Comparison of ENCODE assay signal across 8 cellular contexts in genomic region chr10:43265799-43266721, GRCh38. TPM values are rescaled to one million over a fixed set of nuclear protein-coding genes. Genes with fewer than 3 reads are reported as not detected.
DNase-seq lines count a peak whose midpoint lies in the region; ATAC-seq lines count a peak whose summit lies in the region.

No MANE protein-coding gene starts in this region.

- no peaks in the 10 kb centered on the region for H3K36me3 ChIP-seq in HUES64 (ENCODE audit: insufficient read depth, low read length)

- H3K4me1 ChIP-seq in HUES64 (ENCODE audit: insufficient read depth, low read length): no peaks in the 10 kb centered on the region

- no peaks in the 10 kb centered on the region for H3K9me3 ChIP-seq in HUES64 (ENCODE audit: insufficient read depth, low read depth, low read length)

- no peak overlapping the region for H3K27ac ChIP-seq in HUES64 (ENCODE audit: low read depth, low read length)

- peak overlapping the region; percentile 79 for H3K4me3 Mint-ChIP-seq in activated T-cell treated with anti-CD3 and anti-CD28 coated beads, Interleukin-2, amount 50 U/mL, for 72 hours

- WGBS in HUES64: 7% methylated on average over 63 of the region's 63 CpGs

- no peak overlapping the region for H3K27ac Mint-ChIP-seq in activated T-cell treated with anti-CD3 and anti-CD28 coated beads, Interleukin-2, amount 50 U/mL, for 72 hours

- no peaks in the 10 kb centered on the region for H3K9me3 Mint-ChIP-seq in activated T-cell treated with anti-CD3 and anti-CD28 coated beads, Interleukin-2, amount 50 U/mL, for 72 hours

- peak overlapping the region; percentile 47 for H3K4me3 ChIP-seq in HUES64 (ENCODE audit: low read length)

- no peaks in the 10 kb centered on the region for H3K36me3 Mint-ChIP-seq in activated T-cell treated with anti-CD3 and anti-CD28 coated beads, Interleukin-2, amount 50 U/mL, for 72 hours (ENCODE audit: insufficient read depth in 2 of 2)

- DNase-seq in AG20443 (ENCODE audit: low spot score) (peak; percentile 29), Right ventricle myocardium superior (peak; percentile 48), retina (peak; percentile 40), COR-L47 (lab: John Stamatoyannopoulos, UW) (no peak), AML-193 (lab: John Stamatoyannopoulos, UW) (no peak)
- DNase-seq in activated T-cell treated with anti-CD3 and anti-CD28 coated beads, Interleukin-2, amount 50 U/mL, for 72 hours: peak; percentile 49 to 50

- ATAC-seq in activated T-cell treated with anti-CD3 and anti-CD28 coated beads, Interleukin-2, amount 50 U/mL, for 72 hours (replicated peaks in 1 of 2): peak; percentile 69 to 76
- ATAC-seq in Right ventricle myocardium superior (ENCODE audit: poor library complexity) (peak; percentile 82), HG03469 (IDR thresholded peaks at IDR 0.05; ENCODE audit: unreplicated experiment) (no peak)

- peaks cover 48% of the 10 kb centered on the region for H3K27me3 Mint-ChIP-seq in activated T-cell treated with anti-CD3 and anti-CD28 coated beads, Interleukin-2, amount 50 U/mL, for 72 hours (ENCODE audit: low read depth)

- H3K9ac ChIP-seq in HUES64 (ENCODE audit: low read depth, low read length): no peak overlapping the region

- H3K4me1 Mint-ChIP-seq in activated T-cell treated with anti-CD3 and anti-CD28 coated beads, Interleukin-2, amount 50 U/mL, for 72 hours (ENCODE audit: low read depth): no peaks in the 10 kb centered on the region

- intact Hi-C loops in Right ventricle myocardium superior (cut with DNase I): no loop called here

- H3K27me3 ChIP-seq in HUES64 (ENCODE audit: insufficient read depth, low read length): peaks cover 59% of the 10 kb centered on the region

RNA-seq across cellular contexts. Expression of gene RASGEF1A, which starts 0.8 kb away (rescaled TPM):
- polyA plus RNA-seq in HUES64 (2013, experiment 1 of 2): 6.0 TPM
- 11.8 TPM for polyA plus RNA-seq in HUES64 (2013, experiment 2 of 2)
- 1 to 10 TPM; 1.7 TPM for total RNA-seq in activated T-cell treated with anti-CD3 and anti-CD28 coated beads, Interleukin-2, amount 50 U/mL, for 72 hours
- total RNA-seq in Right ventricle myocardium superior: 1.6 TPM

Comparison
In these comparisons a context has a peak if more than half of its experiments do, and no peak if none do; other contexts are left out.
1. DNase-seq: peak in AG20443 (single experiment), activated T-cell treated with anti-CD3 and anti-CD28 coated beads, Interleukin-2, amount 50 U/mL, for 72 hours (2 of 2), Right ventricle myocardium superior (single experiment) and retina (single experiment); none in COR-L47 (single experiment) and AML-193 (0 of 2).